8 cellular contexts compared by ENCODE assay signal in genomic region chr12:101829639-101830390, GRCh38. TPM values are rescaled to one million over a fixed set of nuclear protein-coding genes. Genes with fewer than 3 reads are reported as not detected.
DNase-seq lines count a peak whose midpoint lies in the region; ATAC-seq and TF ChIP-seq lines count a peak whose summit lies in the region.

No MANE protein-coding gene starts in this region.

- peak; percentile 36 for DNase-seq in DMS53 (lab: John Stamatoyannopoulos, UW)
- no peak for DNase-seq in DMS53 treated with DMSO at 0.1 percent for 48 hours (lab: John Stamatoyannopoulos, UW; ENCODE audit: unreplicated experiment)
- peak; percentile 30 for DNase-seq in KG1 (lab: John Stamatoyannopoulos, UW)
- DNase-seq in astrocyte of the cerebellum (ENCODE audit: low read depth) = no peak
- DNase-seq in kidney tubule cell (ENCODE audit: low spot score) = peak; percentile 28
- no peak for DNase-seq in effector CD8-positive, alpha-beta T cell (lab: John Stamatoyannopoulos, UW)

- TF ChIP-seq CTCF in astrocyte of the cerebellum (IDR thresholded peaks at IDR 0.05; ENCODE audit: low read depth, low read length, missing control alignments) = no peak

- peak overlapping the region; percentile 17 for H3K27ac ChIP-seq in temporal lobe (ENCODE audit: low read depth, low read length)

- no peak for ATAC-seq in GM21515 (IDR thresholded peaks at IDR 0.05; ENCODE audit: unreplicated experiment)

- peak overlapping the region; percentile 72 for H3K4me3 ChIP-seq in astrocyte of the cerebellum (ENCODE audit: low read depth, low read length)

- in situ Hi-C loops in astrocyte of the cerebellum (cut with HindIII; ENCODE audit: low sequenced_read_pairs) = no loop called here

RNA-seq across cellular contexts. Expression of gene GNPTAB, which starts 0.9 kb away (rescaled TPM):
- 131 TPM for total RNA-seq in temporal lobe

RNA-seq across cellular contexts. Expression of gene DRAM1, which starts 47.6 kb away (rescaled TPM):
- total RNA-seq in temporal lobe = 0.98 TPM

Comparison
In these comparisons a context has a peak if more than half of its experiments do, and no peak if none do; other contexts are left out.
1. DNase-seq: peak in DMS53 (single experiment), KG1 (single experiment) and kidney tubule cell (single experiment); none in DMS53 treated with DMSO at 0.1 percent for 48 hours (single experiment), astrocyte of the cerebellum (single experiment) and effector CD8-positive, alpha-beta T cell (single experiment).